Comparison of ENCODE assay signal across 2 cellular contexts in genomic region chr10:132370426-132371340, GRCh38.
TF ChIP-seq lines count a peak whose summit lies in the region.

No MANE protein-coding gene starts in this region.

TF ChIP-seq in HepG2, 621 proteins besides CTCF, POLR2A, EP300 and RAD21:
- TF ChIP-seq ZNF768 (CRISPR knock-in tag; IDR thresholded peaks at IDR 0.05) (no peak), ZNF414 (CRISPR knock-in tag; IDR thresholded peaks at IDR 0.05) (no peak), SNAPC5 (CRISPR knock-in tag; IDR thresholded peaks at IDR 0.05; ENCODE audit: borderline replicate concordance) (no peak), JUND (CRISPR knock-in tag; IDR thresholded peaks at IDR 0.05) (no peak), ZNF574 (CRISPR knock-in tag; IDR thresholded peaks at IDR 0.05) (no peak), FOXO1 (CRISPR knock-in tag; IDR thresholded peaks at IDR 0.05) (no peak), ARID3A (IDR thresholded peaks at IDR 0.05; ENCODE audit: low read depth, low read length) (no peak), ZNF10 (CRISPR knock-in tag; IDR thresholded peaks at IDR 0.05; ENCODE audit: borderline replicate concordance, low read depth) (no peak), ZNF430 (CRISPR knock-in tag; IDR thresholded peaks at IDR 0.05) (no peak), DNMT1 (CRISPR knock-in tag; IDR thresholded peaks at IDR 0.05) (no peak), FOXC1 (CRISPR knock-in tag; IDR thresholded peaks at IDR 0.05; ENCODE audit: borderline replicate concordance) (no peak), ZNF484 (CRISPR knock-in tag; IDR thresholded peaks at IDR 0.05; ENCODE audit: borderline replicate concordance, low read depth) (no peak), PHF8 (CRISPR knock-in tag; IDR thresholded peaks at IDR 0.05) (no peak), ZNF101 (CRISPR knock-in tag; IDR thresholded peaks at IDR 0.05; ENCODE audit: borderline replicate concordance, low read depth) (no peak), CERS6 (CRISPR knock-in tag; IDR thresholded peaks at IDR 0.05) (no peak), PHF20 (CRISPR knock-in tag; IDR thresholded peaks at IDR 0.05) (no peak), SALL2 (CRISPR knock-in tag; IDR thresholded peaks at IDR 0.05) (no peak), MIER3 (CRISPR knock-in tag; IDR thresholded peaks at IDR 0.05; ENCODE audit: borderline replicate concordance) (no peak), ZNF660 (CRISPR knock-in tag; IDR thresholded peaks at IDR 0.05; ENCODE audit: borderline replicate concordance, low read depth) (no peak)

TF ChIP-seq in H1, 55 proteins besides CTCF, POLR2A, EP300 and RAD21:
- TF ChIP-seq HDAC2 (IDR thresholded peaks at IDR 0.05; ENCODE audit: borderline replicate concordance in 1 of 2, low read depth in 2 of 2, low read length in 2 of 2) (no peak), E2F6 (IDR thresholded peaks at IDR 0.05) (no peak), RBBP5 (IDR thresholded peaks at IDR 0.05; ENCODE audit: borderline replicate concordance, low read depth, low read length) (no peak), SIX5 (IDR thresholded peaks at IDR 0.05; ENCODE audit: low read depth, low read length) (no peak), YY1 (IDR thresholded peaks at IDR 0.05; ENCODE audit: low read depth, low read length) (no peak), KDM1A (IDR thresholded peaks at IDR 0.05; ENCODE audit: borderline replicate concordance, low read length) (no peak), TAF7 (optimal IDR thresholded peaks at IDR 0.05; ENCODE audit: borderline replicate concordance, low read depth, low read length) (no peak), NRF1 (IDR thresholded peaks at IDR 0.05; ENCODE audit: low read depth, low read length) (no peak), CHD1 (IDR thresholded peaks at IDR 0.05; ENCODE audit: low read depth, low read length) (no peak), TAF1 (IDR thresholded peaks at IDR 0.05; ENCODE audit: low read depth, low read length) (no peak), POLR2AphosphoS5 (IDR thresholded peaks at IDR 0.05; ENCODE audit: low read depth, low read length) (no peak), CTBP2 (IDR thresholded peaks at IDR 0.05; ENCODE audit: borderline replicate concordance, insufficient read depth, insufficient read length, low read length) (no peak), HDAC6 (IDR thresholded peaks at IDR 0.05; ENCODE audit: low read depth, low read length) (no peak), GABPA (IDR thresholded peaks at IDR 0.05; ENCODE audit: borderline replicate concordance, insufficient read depth, low read length) (no peak)
TF ChIP-seq in H1: peak in this region for 0.
